Comparison of ENCODE assay signal across 1 cellular context in genomic region chr17:30290696-30291570, GRCh38.
TF ChIP-seq lines count a peak whose summit lies in the region.

No MANE protein-coding gene starts in this region.

TF ChIP-seq in HepG2, 621 proteins besides CTCF, POLR2A, EP300 and RAD21 (continued from another document and continues in another):
- TF ChIP-seq, protein P1, sequence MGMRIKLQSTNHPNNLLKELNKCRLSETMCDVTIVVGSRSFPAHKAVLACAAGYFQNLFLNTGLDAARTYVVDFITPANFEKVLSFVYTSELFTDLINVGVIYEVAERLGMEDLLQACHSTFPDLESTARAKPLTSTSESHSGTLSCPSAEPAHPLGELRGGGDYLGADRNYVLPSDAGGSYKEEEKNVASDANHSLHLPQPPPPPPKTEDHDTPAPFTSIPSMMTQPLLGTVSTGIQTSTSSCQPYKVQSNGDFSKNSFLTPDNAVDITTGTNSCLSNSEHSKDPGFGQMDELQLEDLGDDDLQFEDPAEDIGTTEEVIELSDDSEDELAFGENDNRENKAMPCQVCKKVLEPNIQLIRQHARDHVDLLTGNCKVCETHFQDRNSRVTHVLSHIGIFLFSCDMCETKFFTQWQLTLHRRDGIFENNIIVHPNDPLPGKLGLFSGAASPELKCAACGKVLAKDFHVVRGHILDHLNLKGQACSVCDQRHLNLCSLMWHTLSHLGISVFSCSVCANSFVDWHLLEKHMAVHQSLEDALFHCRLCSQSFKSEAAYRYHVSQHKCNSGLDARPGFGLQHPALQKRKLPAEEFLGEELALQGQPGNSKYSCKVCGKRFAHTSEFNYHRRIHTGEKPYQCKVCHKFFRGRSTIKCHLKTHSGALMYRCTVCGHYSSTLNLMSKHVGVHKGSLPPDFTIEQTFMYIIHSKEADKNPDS (CRISPR knock-in tag; IDR thresholded peaks at IDR 0.05): 0 out of 2 replicates have a peak, but pooled peaks have one; percentile 2
- TF ChIP-seq CAMTA2 (CRISPR knock-in tag; IDR thresholded peaks at IDR 0.05; ENCODE audit: borderline replicate concordance) (no peak), ZNF768 (CRISPR knock-in tag; IDR thresholded peaks at IDR 0.05) (no peak), PAX8 (CRISPR knock-in tag; IDR thresholded peaks at IDR 0.05; ENCODE audit: borderline replicate concordance) (no peak), HNRNPK (IDR thresholded peaks at IDR 0.05; ENCODE audit: low read depth, low read length, poor library complexity, severe bottlenecking) (no peak), ARHGAP35 (CRISPR knock-in tag; IDR thresholded peaks at IDR 0.05; ENCODE audit: borderline replicate concordance) (no peak), TSC22D2 (CRISPR knock-in tag; IDR thresholded peaks at IDR 0.05; ENCODE audit: borderline replicate concordance) (no peak), ZNF318 (CRISPR knock-in tag; IDR thresholded peaks at IDR 0.05) (no peak), NFYB (CRISPR knock-in tag; IDR thresholded peaks at IDR 0.05) (no peak), CC2D1A (CRISPR knock-in tag; IDR thresholded peaks at IDR 0.05) (0 out of 2 replicates have a peak, but pooled peaks have one; percentile 44), NR0B2 (CRISPR knock-in tag; IDR thresholded peaks at IDR 0.05) (peak; percentile 52; the same call in 1 of the 2 replicates), ZNF224 (CRISPR knock-in tag; IDR thresholded peaks at IDR 0.05) (no peak), CREM (IDR thresholded peaks at IDR 0.05) (no peak), CREM (CRISPR knock-in tag; IDR thresholded peaks at IDR 0.05) (no peak), GPN1 (CRISPR knock-in tag; IDR thresholded peaks at IDR 0.05; ENCODE audit: borderline replicate concordance) (no peak), PHF8 (CRISPR knock-in tag; IDR thresholded peaks at IDR 0.05) (no peak; the same call in 1 of the 2 replicates), ZNF687 (CRISPR knock-in tag; IDR thresholded peaks at IDR 0.05) (peak; percentile 93), CENPBD1 (CRISPR knock-in tag; IDR thresholded peaks at IDR 0.05; ENCODE audit: borderline replicate concordance, low read depth) (no peak), ZNF790 (CRISPR knock-in tag; IDR thresholded peaks at IDR 0.05; ENCODE audit: borderline replicate concordance) (no peak), ZNF652 (CRISPR knock-in tag; IDR thresholded peaks at IDR 0.05; ENCODE audit: borderline replicate concordance, low read depth) (no peak), ZNF513 (CRISPR knock-in tag; conservative IDR thresholded peaks at IDR 0.05) (no peak), PPARG (CRISPR knock-in tag; conservative IDR thresholded peaks at IDR 0.05) (no peak), PLRG1 (conservative IDR thresholded peaks at IDR 0.05) (no peak), SRSF9 (IDR thresholded peaks at IDR 0.05; ENCODE audit: borderline replicate concordance, insufficient read depth, low read depth, low read length, poor library complexity, severe bottlenecking) (no peak), RFXANK (CRISPR knock-in tag; IDR thresholded peaks at IDR 0.05) (0 out of 2 replicates have a peak, but pooled peaks have one; percentile 59), ZNF670 (CRISPR knock-in tag; IDR thresholded peaks at IDR 0.05; ENCODE audit: borderline replicate concordance) (no peak), DRAP1 (CRISPR knock-in tag; IDR thresholded peaks at IDR 0.05) (peak; percentile 43), ZNF569 (CRISPR knock-in tag; IDR thresholded peaks at IDR 0.05; ENCODE audit: borderline replicate concordance) (no peak), ARNTL (CRISPR knock-in tag; IDR thresholded peaks at IDR 0.05) (no peak), ZNF329 (CRISPR knock-in tag; IDR thresholded peaks at IDR 0.05; ENCODE audit: low read depth) (no peak)
- TF ChIP-seq, protein P2, sequence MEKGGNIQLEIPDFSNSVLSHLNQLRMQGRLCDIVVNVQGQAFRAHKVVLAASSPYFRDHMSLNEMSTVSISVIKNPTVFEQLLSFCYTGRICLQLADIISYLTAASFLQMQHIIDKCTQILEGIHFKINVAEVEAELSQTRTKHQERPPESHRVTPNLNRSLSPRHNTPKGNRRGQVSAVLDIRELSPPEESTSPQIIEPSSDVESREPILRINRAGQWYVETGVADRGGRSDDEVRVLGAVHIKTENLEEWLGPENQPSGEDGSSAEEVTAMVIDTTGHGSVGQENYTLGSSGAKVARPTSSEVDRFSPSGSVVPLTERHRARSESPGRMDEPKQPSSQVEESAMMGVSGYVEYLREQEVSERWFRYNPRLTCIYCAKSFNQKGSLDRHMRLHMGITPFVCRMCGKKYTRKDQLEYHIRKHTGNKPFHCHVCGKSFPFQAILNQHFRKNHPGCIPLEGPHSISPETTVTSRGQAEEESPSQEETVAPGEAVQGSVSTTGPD (CRISPR knock-in tag; IDR thresholded peaks at IDR 0.05): no peak
- TF ChIP-seq, protein P3, sequence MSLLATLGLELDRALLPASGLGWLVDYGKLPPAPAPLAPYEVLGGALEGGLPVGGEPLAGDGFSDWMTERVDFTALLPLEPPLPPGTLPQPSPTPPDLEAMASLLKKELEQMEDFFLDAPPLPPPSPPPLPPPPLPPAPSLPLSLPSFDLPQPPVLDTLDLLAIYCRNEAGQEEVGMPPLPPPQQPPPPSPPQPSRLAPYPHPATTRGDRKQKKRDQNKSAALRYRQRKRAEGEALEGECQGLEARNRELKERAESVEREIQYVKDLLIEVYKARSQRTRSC (CRISPR knock-in tag; IDR thresholded peaks at IDR 0.05; ENCODE audit: low read depth): 0 out of 2 replicates have a peak, but pooled peaks have one; percentile 24
- TF ChIP-seq, protein P4, sequence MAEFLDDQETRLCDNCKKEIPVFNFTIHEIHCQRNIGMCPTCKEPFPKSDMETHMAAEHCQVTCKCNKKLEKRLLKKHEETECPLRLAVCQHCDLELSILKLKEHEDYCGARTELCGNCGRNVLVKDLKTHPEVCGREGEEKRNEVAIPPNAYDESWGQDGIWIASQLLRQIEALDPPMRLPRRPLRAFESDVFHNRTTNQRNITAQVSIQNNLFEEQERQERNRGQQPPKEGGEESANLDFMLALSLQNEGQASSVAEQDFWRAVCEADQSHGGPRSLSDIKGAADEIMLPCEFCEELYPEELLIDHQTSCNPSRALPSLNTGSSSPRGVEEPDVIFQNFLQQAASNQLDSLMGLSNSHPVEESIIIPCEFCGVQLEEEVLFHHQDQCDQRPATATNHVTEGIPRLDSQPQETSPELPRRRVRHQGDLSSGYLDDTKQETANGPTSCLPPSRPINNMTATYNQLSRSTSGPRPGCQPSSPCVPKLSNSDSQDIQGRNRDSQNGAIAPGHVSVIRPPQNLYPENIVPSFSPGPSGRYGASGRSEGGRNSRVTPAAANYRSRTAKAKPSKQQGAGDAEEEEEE (CRISPR knock-in tag; IDR thresholded peaks at IDR 0.05; ENCODE audit: borderline replicate concordance): no peak
- TF ChIP-seq, protein P5, sequence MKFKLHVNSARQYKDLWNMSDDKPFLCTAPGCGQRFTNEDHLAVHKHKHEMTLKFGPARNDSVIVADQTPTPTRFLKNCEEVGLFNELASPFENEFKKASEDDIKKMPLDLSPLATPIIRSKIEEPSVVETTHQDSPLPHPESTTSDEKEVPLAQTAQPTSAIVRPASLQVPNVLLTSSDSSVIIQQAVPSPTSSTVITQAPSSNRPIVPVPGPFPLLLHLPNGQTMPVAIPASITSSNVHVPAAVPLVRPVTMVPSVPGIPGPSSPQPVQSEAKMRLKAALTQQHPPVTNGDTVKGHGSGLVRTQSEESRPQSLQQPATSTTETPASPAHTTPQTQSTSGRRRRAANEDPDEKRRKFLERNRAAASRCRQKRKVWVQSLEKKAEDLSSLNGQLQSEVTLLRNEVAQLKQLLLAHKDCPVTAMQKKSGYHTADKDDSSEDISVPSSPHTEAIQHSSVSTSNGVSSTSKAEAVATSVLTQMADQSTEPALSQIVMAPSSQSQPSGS (CRISPR knock-in tag; IDR thresholded peaks at IDR 0.05): no peak
